ENCODE assay signal across 34 cellular contexts in the genomic region with DNA sequence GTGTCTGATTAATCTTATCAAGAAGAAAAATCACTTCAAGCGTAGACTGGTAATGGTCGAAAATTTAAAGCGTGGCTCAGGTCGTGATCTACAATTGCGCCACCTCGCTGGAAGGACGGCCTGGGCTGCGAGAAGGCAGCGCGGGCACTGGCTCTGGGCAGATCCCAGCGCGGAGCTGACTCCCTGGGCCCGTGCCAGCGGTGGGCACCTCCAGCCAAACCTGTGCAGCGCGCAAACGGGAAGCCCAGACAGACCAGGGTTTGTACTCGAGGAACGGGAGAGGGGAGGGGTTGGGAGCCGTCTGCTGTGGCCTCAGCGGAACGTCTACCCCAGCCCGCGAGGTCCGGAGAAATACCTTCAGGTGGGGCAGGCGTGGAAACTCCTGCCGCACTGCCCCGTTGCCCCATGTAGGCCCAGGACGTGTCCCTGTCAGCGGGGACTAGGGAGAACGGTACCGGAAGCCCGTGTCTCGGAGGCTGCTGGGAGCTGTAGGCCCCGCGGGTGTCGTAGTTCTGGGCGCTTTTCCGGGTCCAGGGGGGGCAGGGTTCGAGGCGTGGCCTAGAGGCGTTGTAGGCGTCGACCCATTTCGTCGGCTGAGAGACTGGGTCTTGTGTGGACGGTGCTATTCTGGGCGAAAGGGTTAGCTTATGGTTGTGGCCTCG. TPM values are rescaled to one million over a fixed set of nuclear protein-coding genes. Genes with fewer than 3 reads are reported as not detected.
DNase-seq lines count a peak whose midpoint lies in the region; ATAC-seq, FAIRE-seq and TF ChIP-seq lines count a peak whose summit lies in the region.
"Had no signal": no experiment of that assay in that cellular context is flagged by ENCODE, and none has a peak within 500 bp of the region (broad histone marks: within the 10 kb centered on the region; RNA-seq: fewer than 3 reads in every experiment).

No MANE protein-coding gene starts in this region.

- H2BK15ac ChIP-seq in mesendoderm (replicated peaks; ENCODE audit: low read depth), result no peak overlapping the region

- intact Hi-C loops in endothelial cell of umbilical vein (cut with micrococcal nuclease), result no loop called here
- intact Hi-C loops in testis (cut with DNase I; ENCODE audit: low total_unique reads), result no loop called here

- H3K4me3 ChIP-seq in endothelial cell of umbilical vein (replicated peaks in 1 of 3; ENCODE audit: insufficient read depth in 1 of 3, low read depth in 1 of 3, low read length in 3 of 3) (peak overlapping the region in 1 of 3 experiments; percentile 11), mesendoderm (ENCODE audit: low read length) (no peak overlapping the region), testis (peak overlapping the region; percentile 39 to 49)
- H3K4me3 ChIP-seq: dorsolateral prefrontal cortex, heart right ventricle, left ventricle myocardium inferior, MG63, smooth muscle cell, thyroid gland had no signal

- no peaks in the 10 kb centered on the region for H3K27me3 ChIP-seq in endothelial cell of umbilical vein (ENCODE audit: control insufficient read depth in 2 of 2, insufficient read depth in 2 of 2, low read length in 2 of 2)
- no peaks in the 10 kb centered on the region for H3K27me3 ChIP-seq in mesendoderm (ENCODE audit: insufficient read depth, low read length, poor library complexity)
- no peaks in the 10 kb centered on the region for H3K27me3 ChIP-seq in testis
- H3K27me3 ChIP-seq: dorsolateral prefrontal cortex, heart right ventricle, MG63, thyroid gland had no signal

- no peak overlapping the region for H3K18ac ChIP-seq in mesendoderm (ENCODE audit: low read length)

- H3K9ac ChIP-seq in endothelial cell of umbilical vein (replicated peaks; ENCODE audit: extremely low read depth, insufficient read depth, low read length) (no peak overlapping the region), mesendoderm (ENCODE audit: low read length) (peak overlapping the region; percentile 33)

- no peak for ATAC-seq in HG02840 (IDR thresholded peaks at IDR 0.05; ENCODE audit: low FRiP score, unreplicated experiment)
- ATAC-seq: activated CD8-positive, alpha-beta memory T cell treated with anti-CD3 and anti-CD28 coated beads, Interleukin-2, amount 10 ng/mL, durations not matched to agents 7 days and 5 days; CD8-positive, alpha-beta T cell; heart right ventricle; SK-N-SH treated with all-trans-retinoic acid at 6 μM for 48 hours; stimulated activated effector memory CD8-positive, alpha-beta T cell treated with anti-CD3 and anti-CD28 coated beads, Interleukin-12 subunit alpha, Interleukin-12 subunit beta, amount 100 ng/mL, for 72 hours had no signal

- no peak for TF ChIP-seq POLR2A in endothelial cell of umbilical vein (IDR thresholded peaks at IDR 0.05; ENCODE audit: low read depth, low read length)
- no peak for TF ChIP-seq POLR2A in testis (IDR thresholded peaks at IDR 0.05)

- CTCF ChIA-PET in endothelial cell of umbilical vein (lab: Charles Lee), result no interaction called here

- H3K4me1 ChIP-seq in endothelial cell of umbilical vein (ENCODE audit: control insufficient read depth, extremely low read depth, insufficient read depth, low read length), result no peaks in the 10 kb centered on the region
- no peaks in the 10 kb centered on the region for H3K4me1 ChIP-seq in mesendoderm (ENCODE audit: control insufficient read depth, low read depth, low read length)
- H3K4me1 ChIP-seq in testis, result no peaks in the 10 kb centered on the region
- H3K4me1 ChIP-seq: heart right ventricle, left ventricle myocardium inferior, thyroid gland had no signal

- H3K36me3 ChIP-seq in endothelial cell of umbilical vein (ENCODE audit: control insufficient read depth in 2 of 2, extremely low read depth in 1 of 2, insufficient read depth in 2 of 2, low read length in 2 of 2) (peaks cover 7 to 24% of the 10 kb centered on the region in 2 experiments), mesendoderm (ENCODE audit: control insufficient read depth, insufficient read depth, low read length) (peaks cover 25% of the 10 kb centered on the region), testis (ENCODE audit: low read depth, missing control alignments) (no peaks in the 10 kb centered on the region)

- H3K56ac ChIP-seq in mesendoderm (ENCODE audit: low read length), result no peak overlapping the region

- H3K4me2 ChIP-seq in endothelial cell of umbilical vein (ENCODE audit: insufficient read depth, low read length) (no peak overlapping the region), mesendoderm (ENCODE audit: low read length) (no peak overlapping the region)
- H3K4me2 ChIP-seq: smooth muscle cell had no signal

- no TSS peak for BruUV-seq in endothelial cell of umbilical vein (replicated peaks; lab: Mats Ljungman, UMichigan)

- H3K4me1 Mint-ChIP-seq in activated T-cell treated with anti-CD3 and anti-CD28 coated beads, Interleukin-2, amount 50 U/mL, for 24 hours (ENCODE audit: low read depth), result no peaks in the 10 kb centered on the region
- no peaks in the 10 kb centered on the region for H3K4me1 Mint-ChIP-seq in chondrocyte (ENCODE audit: low read depth)
- H3K4me1 Mint-ChIP-seq: activated CD8-positive, alpha-beta memory T cell treated with anti-CD3 and anti-CD28 coated beads, Interleukin-2, amount 10 ng/mL, durations not matched to agents 7 days and 5 days; activated naive CD4-positive, alpha-beta T cell treated with anti-CD3 and anti-CD28 coated beads, Interleukin-2, amount 10 ng/mL, durations not matched to agents 7 days and 5 days; neural crest cell; stimulated activated effector memory CD8-positive, alpha-beta T cell treated with anti-CD3 and anti-CD28 coated beads, Interleukin-12 subunit alpha, Interleukin-12 subunit beta, amount 100 ng/mL, for 72 hours had no signal

- DNase-seq in activated T-cell treated with anti-CD3 and anti-CD28 coated beads, Interleukin-2, amount 50 U/mL, for 24 hours, result no peak
- no peak for DNase-seq in activated T-cell treated with anti-CD3 and anti-CD28 coated beads, Interleukin-2, amount 50 U/mL, for 48 hours
- no peak for DNase-seq in endothelial cell of umbilical vein (ENCODE audit: low read depth, low spot score)
- peak; percentile 61 for DNase-seq in mesendoderm
- peak; percentile 50 for DNase-seq in testis
- DNase-seq in chondrocyte (ENCODE audit: low spot score), result no peak
- DNase-seq in KBM-7, result no peak
- DNase-seq: activated CD4-positive, alpha-beta T cell treated with anti-CD3 and anti-CD28 coated beads, Interleukin-2, amount 50 U/mL, for 1 hour; activated CD8-positive, alpha-beta memory T cell treated with anti-CD3 and anti-CD28 coated beads, Interleukin-2, amount 10 ng/mL, durations not matched to agents 7 days and 5 days; activated naive CD4-positive, alpha-beta T cell treated with anti-CD3 and anti-CD28 coated beads, Interleukin-2, amount 10 ng/mL, durations not matched to agents 7 days and 5 days; amygdala; CD8-positive, alpha-beta T cell; dorsolateral prefrontal cortex; heart right ventricle; immature natural killer cell; left ventricle myocardium inferior; MG63; NCI-H1436 treated with DMSO at 0.1 percent for 48 hours; NCI-H2107; NCI-H446 treated with DMSO at 0.1 percent for 48 hours; OCI-M1; thyroid gland; WERI-Rb-1 had no signal

- in situ Hi-C loops in KBM-7 (cut with MboI; ENCODE audit: low pct_unique_long_range_greater_than_20kb, low sequenced_read_pairs), result no loop called here

- dilution Hi-C loops in endothelial cell of umbilical vein (cut with MboI; ENCODE audit: extremely low pct_ligation_motif_present, low sequenced_read_pairs), result no loop called here

- peaks cover 72% of the 10 kb centered on the region for H3K9me3 Mint-ChIP-seq in activated T-cell treated with anti-CD3 and anti-CD28 coated beads, Interleukin-2, amount 50 U/mL, for 24 hours
- H3K9me3 Mint-ChIP-seq in chondrocyte (ENCODE audit: low read depth), result peaks cover 73% of the 10 kb centered on the region

- no peak overlapping the region for H2AFZ ChIP-seq in endothelial cell of umbilical vein (ENCODE audit: low read depth, low read length)

- H3K4me3 Mint-ChIP-seq in activated T-cell treated with anti-CD3 and anti-CD28 coated beads, Interleukin-2, amount 50 U/mL, for 24 hours, result no peak overlapping the region
- no peak overlapping the region for H3K4me3 Mint-ChIP-seq in chondrocyte (ENCODE audit: unreplicated experiment)
- H3K4me3 Mint-ChIP-seq: activated CD8-positive, alpha-beta memory T cell treated with anti-CD3 and anti-CD28 coated beads, Interleukin-2, amount 10 ng/mL, durations not matched to agents 7 days and 5 days; activated naive CD4-positive, alpha-beta T cell treated with anti-CD3 and anti-CD28 coated beads, Interleukin-2, amount 10 ng/mL, durations not matched to agents 7 days and 5 days; activated T-helper 1 cell treated with anti-CD3 and anti-CD28 coated beads, Interleukin-12 subunit alpha, Interleukin-12 subunit beta, Interleukin-2, Interleukin-4 antibody, amounts not matched to agents 30 ng/mL and 10 ng/mL and 1 ng/mL, durations not matched to agents 14 hours and 24 hours and 36 hours; CD8-positive, alpha-beta T cell; neural crest cell; stimulated activated effector memory CD8-positive, alpha-beta T cell treated with anti-CD3 and anti-CD28 coated beads, Interleukin-12 subunit alpha, Interleukin-12 subunit beta, amount 100 ng/mL, for 72 hours; T-helper 2 cell treated with Interferon-gamma antibody and Interleukin-4, amounts not matched to agents 5 μg/mL and 100 μg/mL, for 36 hours had no signal

- H3K79me2 ChIP-seq in endothelial cell of umbilical vein (ENCODE audit: control insufficient read depth, insufficient read depth, low read length) (no peaks in the 10 kb centered on the region), mesendoderm (ENCODE audit: control insufficient read depth, insufficient read depth, low read length) (no peaks in the 10 kb centered on the region)

- H3K27me3 Mint-ChIP-seq in activated T-cell treated with anti-CD3 and anti-CD28 coated beads, Interleukin-2, amount 50 U/mL, for 24 hours, result no peaks in the 10 kb centered on the region
- H3K27me3 Mint-ChIP-seq in chondrocyte (ENCODE audit: low read depth), result no peaks in the 10 kb centered on the region
- H3K27me3 Mint-ChIP-seq: activated CD8-positive, alpha-beta memory T cell treated with anti-CD3 and anti-CD28 coated beads, Interleukin-2, amount 10 ng/mL, durations not matched to agents 7 days and 5 days; activated naive CD4-positive, alpha-beta T cell treated with anti-CD3 and anti-CD28 coated beads, Interleukin-2, amount 10 ng/mL, durations not matched to agents 7 days and 5 days; progenitor cell of endocrine pancreas had no signal

- H4K5ac ChIP-seq in mesendoderm (ENCODE audit: low read length), result no peak overlapping the region

- H3K4ac ChIP-seq in mesendoderm (ENCODE audit: low read depth, low read length), result no peak overlapping the region

- no peak for TF ChIP-seq CTCF in endothelial cell of umbilical vein (IDR thresholded peaks at IDR 0.05; ENCODE audit: extremely low read depth in 1 of 2, insufficient read depth in 1 of 2, low read depth in 1 of 2, low read length in 2 of 2)
- TF ChIP-seq CTCF in testis (IDR thresholded peaks at IDR 0.05), result no peak
- no peak for TF ChIP-seq CTCF in chondrocyte (IDR thresholded peaks at IDR 0.05)

- peak overlapping the region; percentile 14 for H3K27ac Mint-ChIP-seq in activated T-cell treated with anti-CD3 and anti-CD28 coated beads, Interleukin-2, amount 50 U/mL, for 24 hours
- H3K27ac Mint-ChIP-seq in chondrocyte (ENCODE audit: unreplicated experiment), result no peak overlapping the region
- H3K27ac Mint-ChIP-seq: activated CD8-positive, alpha-beta memory T cell treated with anti-CD3 and anti-CD28 coated beads, Interleukin-2, amount 10 ng/mL, durations not matched to agents 7 days and 5 days; activated naive CD4-positive, alpha-beta T cell treated with anti-CD3 and anti-CD28 coated beads, Interleukin-2, amount 10 ng/mL, durations not matched to agents 7 days and 5 days; activated T-helper 1 cell treated with anti-CD3 and anti-CD28 coated beads, Interleukin-12 subunit alpha, Interleukin-12 subunit beta, Interleukin-2, Interleukin-4 antibody, amounts not matched to agents 30 ng/mL and 10 ng/mL and 1 ng/mL, durations not matched to agents 14 hours and 24 hours and 36 hours; CD8-positive, alpha-beta T cell; immature natural killer cell; progenitor cell of endocrine pancreas; stimulated activated effector memory CD8-positive, alpha-beta T cell treated with anti-CD3 and anti-CD28 coated beads, Interleukin-12 subunit alpha, Interleukin-12 subunit beta, amount 100 ng/mL, for 72 hours; T-helper 2 cell treated with Interferon-gamma antibody and Interleukin-4, amounts not matched to agents 5 μg/mL and 100 μg/mL, for 36 hours had no signal

- POLR2A ChIA-PET in endothelial cell of umbilical vein (lab: Charles Lee), result no interaction called here

- no peak overlapping the region for H3K23ac ChIP-seq in mesendoderm (ENCODE audit: low read length)

- H3K36me3 Mint-ChIP-seq in activated T-cell treated with anti-CD3 and anti-CD28 coated beads, Interleukin-2, amount 50 U/mL, for 24 hours (ENCODE audit: low read depth), result peaks cover 100% of the 10 kb centered on the region
- peaks cover 84% of the 10 kb centered on the region for H3K36me3 Mint-ChIP-seq in chondrocyte (ENCODE audit: low read depth)

- H3K9me3 ChIP-seq in endothelial cell of umbilical vein (replicated peaks; ENCODE audit: control insufficient read depth, insufficient read depth, low read length) (peaks cover 8% of the 10 kb centered on the region), testis (no peaks in the 10 kb centered on the region)

- WGBS in mesendoderm (ENCODE audit: extremely low coverage, insufficient coverage, low lambda C conversion rate), result no CpG with 5 or more reads among the region's 49 CpGs
- 18 to 19% methylated on average over 46 to 49 of the region's 49 CpGs for WGBS in testis, 2 donors

- H2BK120ac ChIP-seq in mesendoderm (ENCODE audit: low read depth, low read length), result no peak overlapping the region

- no peak overlapping the region for H2AK5ac ChIP-seq in mesendoderm (ENCODE audit: low read length)

- FAIRE-seq in endothelial cell of umbilical vein (lab: Jason Lieb, UNC), result no peak
- FAIRE-seq: bronchial epithelial cell had no signal

- no peaks in the 10 kb centered on the region for H4K20me1 ChIP-seq in endothelial cell of umbilical vein (replicated peaks; ENCODE audit: control insufficient read depth, extremely low read depth, insufficient read depth, low read length)

- peaks cover 3% of the 10 kb centered on the region for H3K79me1 ChIP-seq in mesendoderm (ENCODE audit: low read length)

- no peak overlapping the region for H3K27ac ChIP-seq in endothelial cell of umbilical vein (ENCODE audit: insufficient read depth, low read depth, low read length)
- H3K27ac ChIP-seq in mesendoderm (ENCODE audit: low read depth, low read length), result no peak overlapping the region
- no peak overlapping the region for H3K27ac ChIP-seq in testis
- H3K27ac ChIP-seq: 22Rv1, dorsolateral prefrontal cortex, epithelial cell of prostate, heart right ventricle, left ventricle myocardium inferior, thyroid gland, WERI-Rb-1 had no signal

- H3K9me1 ChIP-seq in endothelial cell of umbilical vein (replicated peaks; ENCODE audit: control insufficient read depth, extremely low read depth, insufficient read depth, low read length), result no peaks in the 10 kb centered on the region

- H4K8ac ChIP-seq in mesendoderm (ENCODE audit: low read depth, low read length), result no peak overlapping the region

- no peak overlapping the region for H2BK5ac ChIP-seq in mesendoderm (ENCODE audit: low read length)

RNA-seq across cellular contexts. Expression of gene ZNF274, which starts 21.1 kb away (rescaled TPM):
- total RNA-seq in endothelial cell of umbilical vein (18.3 and 18.8 TPM in 2 replicates), testis (10 to 100 TPM; 42.6 to 48.0 TPM), chondrocyte (12.7 to 14.1 TPM (median 13.2 TPM) in 3 replicates)
- polyA plus RNA-seq in endothelial cell of umbilical vein (9.1 and 10.1 TPM in 2 replicates), testis (ENCODE audit: insufficient read depth, low read depth, low replicate concordance) (34.2 TPM)
- polyA plus RNA-seq in endothelial cell of umbilical vein (2011; cell fraction: cytosol; rRNA removed), result 10.5 and 13.3 TPM in 2 replicates
- polyA plus RNA-seq in endothelial cell of umbilical vein (2011; cell fraction: nucleus; rRNA removed), result 34.9 and 35.3 TPM in 2 replicates
- polyA plus RNA-seq in endothelial cell of umbilical vein (2012), result 13.7 and 14.3 TPM in 2 replicates
- polyA minus RNA-seq in endothelial cell of umbilical vein, result 19.1 and 22.6 TPM in 2 replicates
- polyA minus RNA-seq in endothelial cell of umbilical vein (2011; cell fraction: cytosol; rRNA and poly(A)+ RNA removed), result 11.3 TPM
- 18.5 and 19.8 TPM in 2 replicates for polyA minus RNA-seq in endothelial cell of umbilical vein (2011; cell fraction: nucleus; rRNA and poly(A)+ RNA removed)
- polyA plus RNA-seq in mesendoderm (2013, experiment 1 of 2), result 15.9 TPM
- polyA plus RNA-seq in mesendoderm (2013, experiment 2 of 2), result 15.1 TPM

RNA-seq across cellular contexts. Expression of gene ZNF544, which starts 24.8 kb away (rescaled TPM):
- total RNA-seq in endothelial cell of umbilical vein (39.3 and 45.4 TPM in 2 replicates), testis (10 to 100 TPM; 92.2 to 93.9 TPM), chondrocyte (16.2 to 24.7 TPM (median 17.4 TPM) in 3 replicates)
- polyA plus RNA-seq in endothelial cell of umbilical vein (33.4 and 36.1 TPM in 2 replicates), testis (ENCODE audit: insufficient read depth, low read depth, low replicate concordance) (45.8 TPM)
- 33.3 and 35.8 TPM in 2 replicates for polyA plus RNA-seq in endothelial cell of umbilical vein (2011; cell fraction: cytosol; rRNA removed)
- polyA plus RNA-seq in endothelial cell of umbilical vein (2011; cell fraction: nucleus; rRNA removed), result 33.5 and 40.7 TPM in 2 replicates
- polyA plus RNA-seq in endothelial cell of umbilical vein (2012), result 30.9 and 36.6 TPM in 2 replicates
- 62.0 and 68.9 TPM in 2 replicates for polyA minus RNA-seq in endothelial cell of umbilical vein
- polyA minus RNA-seq in endothelial cell of umbilical vein (2011; cell fraction: cytosol; rRNA and poly(A)+ RNA removed), result 29.5 TPM
- 44.2 and 49.2 TPM in 2 replicates for polyA minus RNA-seq in endothelial cell of umbilical vein (2011; cell fraction: nucleus; rRNA and poly(A)+ RNA removed)
- polyA plus RNA-seq in mesendoderm (2013, experiment 1 of 2), result 48.0 TPM
- polyA plus RNA-seq in mesendoderm (2013, experiment 2 of 2), result 51.8 TPM

RNA-seq across cellular contexts. Expression of gene ZNF329, which starts 53.4 kb away (rescaled TPM):
- total RNA-seq in endothelial cell of umbilical vein, result 4.9 and 5.3 TPM in 2 replicates
- 2.7 and 3.0 TPM in 2 replicates for polyA plus RNA-seq in endothelial cell of umbilical vein
- polyA plus RNA-seq in endothelial cell of umbilical vein (2011; cell fraction: cytosol; rRNA removed), result 3.6 and 4.2 TPM in 2 replicates
- 3.4 and 3.9 TPM in 2 replicates for polyA plus RNA-seq in endothelial cell of umbilical vein (2011; cell fraction: nucleus; rRNA removed)
- polyA plus RNA-seq in endothelial cell of umbilical vein (2012), result 3.9 and 4.1 TPM in 2 replicates
- 5.1 and 5.3 TPM in 2 replicates for polyA minus RNA-seq in endothelial cell of umbilical vein
- polyA minus RNA-seq in endothelial cell of umbilical vein (2011; cell fraction: cytosol; rRNA and poly(A)+ RNA removed), result 1.8 TPM
- 2.1 and 4.6 TPM in 2 replicates for polyA minus RNA-seq in endothelial cell of umbilical vein (2011; cell fraction: nucleus; rRNA and poly(A)+ RNA removed)
- polyA plus RNA-seq in mesendoderm (2013, experiment 1 of 2), result 6.1 TPM
- polyA plus RNA-seq in mesendoderm (2013, experiment 2 of 2), result 6.0 TPM
- total RNA-seq in testis, result 10 to 100 TPM; 19.8 to 20.7 TPM
- 24.2 TPM for polyA plus RNA-seq in testis (ENCODE audit: insufficient read depth, low read depth, low replicate concordance)
- total RNA-seq in chondrocyte, result 8.1 to 11.5 TPM (median 9.2 TPM) in 3 replicates

Comparison
In these comparisons a context has a peak if more than half of its experiments do, and no peak if none do; other contexts are left out.
1. DNase-seq: peak in mesendoderm (single experiment) and testis (single experiment); none in activated T-cell treated with anti-CD3 and anti-CD28 coated beads, Interleukin-2, amount 50 U/mL, for 24 hours (single experiment), activated T-cell treated with anti-CD3 and anti-CD28 coated beads, Interleukin-2, amount 50 U/mL, for 48 hours (0 of 2), endothelial cell of umbilical vein (single experiment), chondrocyte (single experiment) and KBM-7 (single experiment).